ENCODE assay signal across 8 cellular contexts in genomic region chr13:75482820-75483079, GRCh38. TPM values are rescaled to one million over a fixed set of nuclear protein-coding genes. Genes with fewer than 3 reads are reported as not detected.
DNase-seq lines count a peak whose midpoint lies in the region; ATAC-seq and TF ChIP-seq lines count a peak whose summit lies in the region.

No MANE protein-coding gene starts in this region.

- TF ChIP-seq CTCF in OCI-LY7 (conservative IDR thresholded peaks at IDR 0.05; ENCODE audit: low read length): 0 out of 2 replicates have a peak, but pooled peaks have one; percentile 0

- no peak overlapping the region for H3K9ac ChIP-seq in endocrine pancreas (ENCODE audit: control insufficient read depth, insufficient read depth, low read length)
- H3K9ac ChIP-seq in neuronal stem cell (ENCODE audit: low read depth, low read length, poor library complexity): no peak overlapping the region

- peaks cover 1% of the 10 kb centered on the region for H3K79me1 ChIP-seq in neuronal stem cell (ENCODE audit: low read depth, low read length)

- H2BK120ac ChIP-seq in neuronal stem cell (ENCODE audit: low read depth, low read length): no peak overlapping the region

- WGBS in neuronal stem cell (ENCODE audit: extremely low coverage in 2 of 2, insufficient read length in 2 of 2, insufficient replicate concordance in 1 of 2), 2 donors: no CpG with 5 or more reads among the region's 1 CpG

- peaks cover 8 to 19% (median 12%) of the 10 kb centered on the region in 4 donors for H3K4me1 Mint-ChIP-seq in CD4-positive, alpha-beta memory T cell

- H3K9me3 ChIP-seq in CD4-positive, alpha-beta memory T cell (ENCODE audit: control insufficient read depth in 1 of 2, low read length in 2 of 2): no peaks in the 10 kb centered on the region
- H3K9me3 ChIP-seq in OCI-LY7 (ENCODE audit: low read length): no peaks in the 10 kb centered on the region
- H3K9me3 ChIP-seq in endocrine pancreas (ENCODE audit: control insufficient read depth, low read length): no peaks in the 10 kb centered on the region
- H3K9me3 ChIP-seq in neuronal stem cell (replicated peaks in 1 of 2; ENCODE audit: control insufficient read depth in 2 of 2, insufficient read depth in 1 of 2, low read depth in 1 of 2, low read length in 2 of 2): no peaks in the 10 kb centered on the region

- peak overlapping the region; percentile 92 to 98 (median 94) for H3K4me3 Mint-ChIP-seq in CD4-positive, alpha-beta memory T cell

- H3K4ac ChIP-seq in neuronal stem cell (ENCODE audit: low read length): no peak overlapping the region

- peaks cover 15% of the 10 kb centered on the region for H4K20me1 ChIP-seq in OCI-LY7 (ENCODE audit: insufficient read depth, low read length)

- no peak for DNase-seq in CD4-positive, alpha-beta memory T cell
- no peak for DNase-seq in OCI-LY7 (ENCODE audit: low spot score)
- no peak for DNase-seq in neuronal stem cell (ENCODE audit: low spot score)
- no peak for DNase-seq in mucosa of gallbladder (ENCODE audit: low spot score)
- no peak for DNase-seq in KG1 (lab: John Stamatoyannopoulos, UW)
- no peak for DNase-seq in stimulated activated naive CD4-positive, alpha-beta T cell (lab: John Stamatoyannopoulos, UW)

- H3K9me3 Mint-ChIP-seq in CD4-positive, alpha-beta memory T cell: peaks cover 0 to 1% (median 0%) of the 10 kb centered on the region in 8 donors

- H2AFZ ChIP-seq in OCI-LY7 (ENCODE audit: low read length) (0 out of 2 replicates have a peak overlapping the region, but pooled peaks have one; percentile 91), neuronal stem cell (ENCODE audit: low read length) (peak overlapping the region; percentile 98)

- H3K79me2 ChIP-seq in OCI-LY7 (ENCODE audit: insufficient read depth, low read depth, low read length): peaks cover 29% of the 10 kb centered on the region

- no peak overlapping the region for H3K27ac ChIP-seq in CD4-positive, alpha-beta memory T cell (ENCODE audit: low read depth, low read length)
- H3K27ac ChIP-seq in OCI-LY7 (ENCODE audit: low read depth, low read length, poor library complexity, severe bottlenecking) (no peak overlapping the region), neuronal stem cell (replicated peaks; ENCODE audit: low read length) (no peak overlapping the region)

- H3K4me2 ChIP-seq in OCI-LY7 (ENCODE audit: low read length) (peak overlapping the region; percentile 84), neuronal stem cell (ENCODE audit: insufficient read depth, low read length, poor library complexity, severe bottlenecking) (no peak overlapping the region)

- CTCF ChIA-PET in CD4-positive, alpha-beta memory T cell (lab: Charles Lee; ENCODE audit: partially characterized antibody): interaction anchor here (1.0 to 1.8 kb wide), 4 partner anchors 14 to 155 kb away, joined by 3 to 4 read pairs (median 3); no protein-coding TSS in a partner anchor
- CTCF ChIA-PET in OCI-LY7 (lab: Charles Lee; ENCODE audit: unreplicated experiment): no interaction called here

- H2BK5ac ChIP-seq in neuronal stem cell (ENCODE audit: low read length): no peak overlapping the region

- no peak overlapping the region for H4K8ac ChIP-seq in neuronal stem cell (ENCODE audit: low read depth, low read length)

- no peaks in the 10 kb centered on the region for H3K36me3 ChIP-seq in CD4-positive, alpha-beta memory T cell (ENCODE audit: insufficient read depth, low read length)
- H3K36me3 ChIP-seq in OCI-LY7 (ENCODE audit: insufficient read depth, low read length) (peaks cover 6% of the 10 kb centered on the region; the same call in 1 of the 2 replicates), endocrine pancreas (ENCODE audit: control insufficient read depth, insufficient read depth, low read length) (no peaks in the 10 kb centered on the region), neuronal stem cell (replicated peaks in 1 of 2; ENCODE audit: control insufficient read depth in 2 of 2, insufficient read depth in 2 of 2, low read length in 2 of 2) (no peaks in the 10 kb centered on the region)

- peaks cover 0 to 4% of the 10 kb centered on the region in 2 donors for H3K36me3 Mint-ChIP-seq in CD4-positive, alpha-beta memory T cell

- peak overlapping the region in 1 of 2 donors; percentile 53 for H3K4me3 ChIP-seq in CD4-positive, alpha-beta memory T cell (ENCODE audit: low read length in 2 of 2)
- peak overlapping the region; percentile 76 for H3K4me3 ChIP-seq in OCI-LY7 (ENCODE audit: low read depth, low read length, poor library complexity, severe bottlenecking)
- peak overlapping the region; percentile 88 for H3K4me3 ChIP-seq in endocrine pancreas (ENCODE audit: control insufficient read depth, insufficient read depth, low read length)
- H3K4me3 ChIP-seq in neuronal stem cell (ENCODE audit: low read length in 2 of 2): peak overlapping the region in 1 of 2 donors; percentile 77

- H3K4me1 ChIP-seq in CD4-positive, alpha-beta memory T cell (ENCODE audit: insufficient read depth, low read length): peaks cover 12% of the 10 kb centered on the region
- H3K4me1 ChIP-seq in OCI-LY7 (ENCODE audit: insufficient read depth, low read length, poor library complexity, severe bottlenecking) (peaks cover 24% of the 10 kb centered on the region), endocrine pancreas (ENCODE audit: control insufficient read depth, insufficient read depth, low read length) (peaks cover 4% of the 10 kb centered on the region), neuronal stem cell (ENCODE audit: control insufficient read depth in 2 of 2, insufficient read depth in 1 of 2, low read depth in 1 of 2, low read length in 2 of 2) (peaks cover 4 to 5% of the 10 kb centered on the region in 2 donors)

- H3K27me3 ChIP-seq in CD4-positive, alpha-beta memory T cell (ENCODE audit: insufficient read depth, low read length): no peaks in the 10 kb centered on the region
- H3K27me3 ChIP-seq in endocrine pancreas (ENCODE audit: control insufficient read depth, insufficient read depth, low read length) (no peaks in the 10 kb centered on the region), neuronal stem cell (ENCODE audit: control insufficient read depth in 3 of 3, insufficient read depth in 3 of 3, low read depth in 1 of 3, low read length in 3 of 3) (no peaks in the 10 kb centered on the region)

- H2AK5ac ChIP-seq in neuronal stem cell (ENCODE audit: low read depth, low read length): no peak overlapping the region

- no peak overlapping the region for H3K18ac ChIP-seq in neuronal stem cell (ENCODE audit: low read length)

- no peak overlapping the region for H3K14ac ChIP-seq in neuronal stem cell (ENCODE audit: low read length)

- H4K91ac ChIP-seq in neuronal stem cell (ENCODE audit: low read depth, low read length, poor library complexity): no peak overlapping the region

- H3K27ac Mint-ChIP-seq in CD4-positive, alpha-beta memory T cell: peak overlapping the region in 1 of 7 donors; percentile 64

- H3K9me2 ChIP-seq in OCI-LY7 (ENCODE audit: insufficient read depth, low read length): no peaks in the 10 kb centered on the region

- intact Hi-C loops in CD4-positive, alpha-beta memory T cell (cut with micrococcal nuclease): loop anchor here (1.0 to 5.0 kb wide), 3 partner anchors 67 to 155 kb away; partner anchors contain the start of genes LMO7 and UCHL3
- intact Hi-C loops in OCI-LY7 (cut with micrococcal nuclease; ENCODE audit: unreplicated experiment): loop anchor here (1.0 to 5.0 kb wide), 4 partner anchors 67 to 155 kb away; partner anchors contain the start of genes LMO7 and UCHL3

- peaks cover 39 to 57% of the 10 kb centered on the region in 2 donors for H3K27me3 Mint-ChIP-seq in CD4-positive, alpha-beta memory T cell

- no peak overlapping the region for H2BK12ac ChIP-seq in neuronal stem cell (ENCODE audit: low read length)

- POLR2A ChIA-PET in CD4-positive, alpha-beta memory T cell (lab: Charles Lee; ENCODE audit: partially characterized antibody): interaction anchor here (1.5 kb wide), 1 partner anchor 110 kb away, joined by 3 read pairs; no protein-coding TSS in a partner anchor
- POLR2A ChIA-PET in OCI-LY7 (lab: Charles Lee): interaction anchor here (1.0 to 1.6 kb wide), 5 partner anchors 14 to 67 kb away, joined by 3 to 5 read pairs (median 4); partner anchors contain the start of gene UCHL3

- H3K23ac ChIP-seq in neuronal stem cell (ENCODE audit: low read depth, low read length, poor library complexity): no peak overlapping the region

- no peak for ATAC-seq in HG02981 (IDR thresholded peaks at IDR 0.05; ENCODE audit: unreplicated experiment)

- BruUV-seq in OCI-LY7 (replicated peaks; lab: Mats Ljungman, UMichigan): no TSS peak

- no peak overlapping the region for H2BK15ac ChIP-seq in neuronal stem cell (ENCODE audit: low read length)

RNA-seq across cellular contexts. Expression of gene TBC1D4, which starts 0.8 kb away (rescaled TPM):
- 10 to 100 TPM; 63.5 to 67.2 TPM for total RNA-seq in CD4-positive, alpha-beta memory T cell
- 10 to 100 TPM in 1 of 2 donors, 1 to 10 TPM in 1; 9.5 to 27.3 TPM for polyA plus RNA-seq in CD4-positive, alpha-beta memory T cell
- total RNA-seq in OCI-LY7 (2014; rRNA removed; shearing (Covaris generic)): 24.3 TPM in 2 replicates
- total RNA-seq in OCI-LY7 (2022) (21.7 and 22.6 TPM in 2 replicates), mucosa of gallbladder (36.6 TPM)
- polyA plus RNA-seq in neuronal stem cell (2013, experiment 1 of 2): 10.0 TPM
- 11.9 TPM for polyA plus RNA-seq in neuronal stem cell (2013, experiment 2 of 2)

RNA-seq across cellular contexts. Expression of gene COMMD6, which starts 54.9 kb away (rescaled TPM):
- 100 to 1,000 TPM; 227 to 254 TPM for total RNA-seq in CD4-positive, alpha-beta memory T cell
- 100 to 1,000 TPM; 517 to 640 TPM for polyA plus RNA-seq in CD4-positive, alpha-beta memory T cell
- total RNA-seq in OCI-LY7 (2014; rRNA removed; shearing (Covaris generic)): 30.6 and 87.6 TPM in 2 replicates
- 69.6 and 81.3 TPM in 2 replicates for total RNA-seq in OCI-LY7 (2022)
- polyA plus RNA-seq in neuronal stem cell (2013, experiment 1 of 2): 382 TPM
- polyA plus RNA-seq in neuronal stem cell (2013, experiment 2 of 2): 387 TPM
- total RNA-seq in mucosa of gallbladder: 207 TPM
